ENCODE assay signal across 10 cellular contexts in genomic region chr15:92822216-92823144, GRCh38.
DNase-seq lines count a peak whose midpoint lies in the region; ATAC-seq and TF ChIP-seq lines count a peak whose summit lies in the region.
"Had no signal": no experiment of that assay in that cellular context is flagged by ENCODE, and none has a peak within 500 bp of the region (broad histone marks: within the 10 kb centered on the region; RNA-seq: fewer than 3 reads in every experiment).

No MANE protein-coding gene starts in this region.

- no TSS peak for BruUV-seq in IMR-90 (replicated peaks; lab: Mats Ljungman, UMichigan)

- H3K4me2 ChIP-seq in IMR-90 (ENCODE audit: low read depth, low read length), result no peak overlapping the region

- peak overlapping the region; percentile 23; the same call in 1 of the 2 replicates for H4K91ac ChIP-seq in IMR-90 (ENCODE audit: insufficient read depth, low read depth, low read length)

- H3K27ac Mint-ChIP-seq in CD4-positive, alpha-beta T cell, result peak overlapping the region; percentile 89
- H3K27ac Mint-ChIP-seq in activated naive CD8-positive, alpha-beta T cell treated with anti-CD3 and anti-CD28 coated beads, Interleukin-2, amount 50 U/mL, for 24 hours, result peak overlapping the region; percentile 93
- H3K27ac Mint-ChIP-seq in naive thymus-derived CD4-positive, alpha-beta T cell, result peak overlapping the region; percentile 83 to 96 (median 91)

- peaks cover 54% of the 10 kb centered on the region for H3K4me1 Mint-ChIP-seq in CD4-positive, alpha-beta T cell (ENCODE audit: low read depth)
- peaks cover 60% of the 10 kb centered on the region for H3K4me1 Mint-ChIP-seq in activated naive CD8-positive, alpha-beta T cell treated with anti-CD3 and anti-CD28 coated beads, Interleukin-2, amount 50 U/mL, for 24 hours
- H3K4me1 Mint-ChIP-seq in naive thymus-derived CD4-positive, alpha-beta T cell, result peaks cover 23 to 75% (median 66%) of the 10 kb centered on the region in 7 donors

- dilution Hi-C loops in IMR-90 (cut with HindIII; ENCODE audit: low sequenced_read_pairs, unreplicated experiment), result loop anchor here (25.0 kb wide), 1 partner anchor 115 kb away; no protein-coding TSS in a partner anchor

- H3K9me3 ChIP-seq in CD4-positive, alpha-beta T cell (ENCODE audit: control insufficient read depth, low read length), result no peaks in the 10 kb centered on the region
- H3K9me3 ChIP-seq in IMR-90 (ENCODE audit: control insufficient read depth, insufficient read depth, low read length) (no peaks in the 10 kb centered on the region), left ventricle myocardium inferior (replicated peaks) (no peaks in the 10 kb centered on the region)
- no peaks in the 10 kb centered on the region for H3K9me3 ChIP-seq in naive thymus-derived CD4-positive, alpha-beta T cell (ENCODE audit: control insufficient read depth in 2 of 3, low read length in 3 of 3)

- peaks cover 7 to 15% of the 10 kb centered on the region in 2 experiments; a peak in 3 of 4 replicates for H3K79me1 ChIP-seq in IMR-90 (ENCODE audit: low read depth in 1 of 2, low read length in 2 of 2)

- H2AK5ac ChIP-seq in IMR-90 (ENCODE audit: low read depth, low read length), result no peak overlapping the region

- DNase-seq in CD4-positive, alpha-beta T cell, result no peak
- no peak for DNase-seq in IMR-90
- DNase-seq in activated naive CD8-positive, alpha-beta T cell treated with anti-CD3 and anti-CD28 coated beads, Interleukin-2, amount 50 U/mL, for 24 hours, result no peak
- peak in 1 of 9 donors; percentile 4 for DNase-seq in naive thymus-derived CD4-positive, alpha-beta T cell
- no peak for DNase-seq in stimulated activated CD4-positive, alpha-beta T cell treated with anti-CD3 and anti-CD28 coated beads, Interleukin-2, amount 100 ng/mL, for 24 hours
- DNase-seq in left ventricle myocardium inferior, result no peak
- no peak for DNase-seq in NCI-H146 treated with DMSO at 0.1 percent for 48 hours (lab: John Stamatoyannopoulos, UW; ENCODE audit: unreplicated experiment)
- DNase-seq: activated CD4-positive, alpha-beta T cell treated with anti-CD3 and anti-CD28 coated beads, Interleukin-2, amount 50 U/mL, for 48 hours; NCI-H2081 had no signal

- H3K27me3 ChIP-seq in CD4-positive, alpha-beta T cell (ENCODE audit: control insufficient read depth, insufficient read depth, low read length), result no peaks in the 10 kb centered on the region
- H3K27me3 ChIP-seq in IMR-90 (ENCODE audit: control insufficient read depth, insufficient read depth, low read length) (no peaks in the 10 kb centered on the region), left ventricle myocardium inferior (ENCODE audit: low read depth) (no peaks in the 10 kb centered on the region)
- H3K27me3 ChIP-seq in naive thymus-derived CD4-positive, alpha-beta T cell (ENCODE audit: control insufficient read depth in 2 of 2, insufficient read depth in 2 of 2, low read length in 2 of 2), result no peaks in the 10 kb centered on the region

- no peak overlapping the region for H2BK20ac ChIP-seq in IMR-90 (ENCODE audit: low read depth, low read length)

- TF ChIP-seq RAD21 in IMR-90 (IDR thresholded peaks at IDR 0.05; ENCODE audit: low read length), result no peak

- H3K56ac ChIP-seq in IMR-90 (ENCODE audit: extremely low read depth, insufficient read depth, low read length), result no peak overlapping the region

- WGBS in IMR-90 (ENCODE audit: extremely low coverage in 2 of 2, insufficient read length in 1 of 2), 2 experiments, result no CpG with 5 or more reads among the region's 2 CpGs

- no peak for ATAC-seq in CD4-positive, alpha-beta T cell (ENCODE audit: poor library complexity)
- no peak for ATAC-seq in IMR-90 (ENCODE audit: low read depth)
- ATAC-seq in activated naive CD8-positive, alpha-beta T cell treated with anti-CD3 and anti-CD28 coated beads, Interleukin-2, amount 50 U/mL, for 24 hours, result no peak
- ATAC-seq in naive thymus-derived CD4-positive, alpha-beta T cell, result no peak
- ATAC-seq in activated CD4-positive, CD25-positive, alpha-beta regulatory T cell treated with anti-CD3 and anti-CD28 coated beads, Interleukin-2, amount 50 U/mL, for 24 hours, result no peak

- H3K36me3 ChIP-seq in IMR-90 (ENCODE audit: control insufficient read depth, insufficient read depth, low read length), result no peaks in the 10 kb centered on the region
- H3K36me3 ChIP-seq in naive thymus-derived CD4-positive, alpha-beta T cell (ENCODE audit: control insufficient read depth in 2 of 3, insufficient read depth in 3 of 3, low read length in 3 of 3), result no peaks in the 10 kb centered on the region
- no peaks in the 10 kb centered on the region for H3K36me3 ChIP-seq in left ventricle myocardium inferior

- H3K9me1 ChIP-seq in IMR-90 (ENCODE audit: insufficient read depth, low read length), result peaks cover 10% of the 10 kb centered on the region; the same call in 1 of the 2 replicates

- POLR2A ChIA-PET in CD4-positive, alpha-beta T cell (lab: Charles Lee), result interaction anchor here (0.8 to 7.5 kb wide), 6 partner anchors 9 to 78 kb away, joined by 3 to 224 read pairs (median 74); partner anchors contain the start of gene CHD2
- POLR2A ChIA-PET in IMR-90 (lab: Charles Lee; ENCODE audit: unreplicated experiment), result interaction anchor here (0.5 to 1.2 kb wide), 2 partner anchors 10 to 59 kb away, joined by 3 to 4 read pairs; no protein-coding TSS in a partner anchor
- POLR2A ChIA-PET in naive thymus-derived CD4-positive, alpha-beta T cell (lab: Charles Lee), result interaction anchor here (0.6 to 11.4 kb wide), 13 partner anchors 9 to 99 kb away, joined by 3 to 362 read pairs (median 8); partner anchors contain the start of gene CHD2

- no peaks in the 10 kb centered on the region for H3K27me3 Mint-ChIP-seq in CD4-positive, alpha-beta T cell
- no peaks in the 10 kb centered on the region for H3K27me3 Mint-ChIP-seq in activated naive CD8-positive, alpha-beta T cell treated with anti-CD3 and anti-CD28 coated beads, Interleukin-2, amount 50 U/mL, for 24 hours
- H3K27me3 Mint-ChIP-seq in naive thymus-derived CD4-positive, alpha-beta T cell, result no peaks in the 10 kb centered on the region

- no peak for TF ChIP-seq CTCF in CD4-positive, alpha-beta T cell (IDR thresholded peaks at IDR 0.05)
- TF ChIP-seq CTCF in IMR-90 (conservative IDR thresholded peaks at IDR 0.05; ENCODE audit: low read depth, low read length), result no peak
- TF ChIP-seq CTCF in left ventricle myocardium inferior (IDR thresholded peaks at IDR 0.05; ENCODE audit: borderline replicate concordance), result no peak

- no peaks in the 10 kb centered on the region for H3K36me3 Mint-ChIP-seq in CD4-positive, alpha-beta T cell (ENCODE audit: low read depth)
- no peaks in the 10 kb centered on the region for H3K36me3 Mint-ChIP-seq in activated naive CD8-positive, alpha-beta T cell treated with anti-CD3 and anti-CD28 coated beads, Interleukin-2, amount 50 U/mL, for 24 hours (ENCODE audit: low read depth)
- peaks cover 0 to 4% (median 0%) of the 10 kb centered on the region in 5 donors for H3K36me3 Mint-ChIP-seq in naive thymus-derived CD4-positive, alpha-beta T cell

- H4K5ac ChIP-seq in IMR-90 (ENCODE audit: low read depth, low read length), result peak overlapping the region; percentile 60; the same call in 1 of the 2 replicates

- H3K4me3 ChIP-seq in IMR-90 (ENCODE audit: insufficient read depth, low read depth, low read length), result no peak overlapping the region
- no peak overlapping the region for H3K4me3 ChIP-seq in naive thymus-derived CD4-positive, alpha-beta T cell (ENCODE audit: low read length)
- no peak overlapping the region for H3K4me3 ChIP-seq in left ventricle myocardium inferior

- no peaks in the 10 kb centered on the region for H3K9me3 Mint-ChIP-seq in CD4-positive, alpha-beta T cell
- no peaks in the 10 kb centered on the region for H3K9me3 Mint-ChIP-seq in activated naive CD8-positive, alpha-beta T cell treated with anti-CD3 and anti-CD28 coated beads, Interleukin-2, amount 50 U/mL, for 24 hours
- no peaks in the 10 kb centered on the region for H3K9me3 Mint-ChIP-seq in naive thymus-derived CD4-positive, alpha-beta T cell

- H3K18ac ChIP-seq in IMR-90 (ENCODE audit: low read depth, low read length), result no peak overlapping the region; the same call in 1 of the 2 replicates

- peak overlapping the region; percentile 70 for H3K4me3 Mint-ChIP-seq in CD4-positive, alpha-beta T cell
- H3K4me3 Mint-ChIP-seq in activated naive CD8-positive, alpha-beta T cell treated with anti-CD3 and anti-CD28 coated beads, Interleukin-2, amount 50 U/mL, for 24 hours, result no peak overlapping the region
- H3K4me3 Mint-ChIP-seq in naive thymus-derived CD4-positive, alpha-beta T cell, result peak overlapping the region; percentile 11 to 82 (median 55)

- H3K4ac ChIP-seq in IMR-90 (ENCODE audit: low read depth, low read length), result peak overlapping the region; percentile 1; the same call in 1 of the 2 replicates

- peak overlapping the region; percentile 29 for H2AFZ ChIP-seq in IMR-90 (replicated peaks; ENCODE audit: low read length, poor library complexity)

- no peak overlapping the region for H3K23ac ChIP-seq in IMR-90 (ENCODE audit: low read depth, low read length)

- CTCF ChIA-PET in CD4-positive, alpha-beta T cell (lab: Charles Lee), result interaction anchor here (0.6 to 1.6 kb wide), 7 partner anchors 9 to 95 kb away, joined by 3 to 7 read pairs (median 3); no protein-coding TSS in a partner anchor
- CTCF ChIA-PET in IMR-90 (lab: Yijun Ruan, JAX), result interaction anchor here (0.5 kb wide), 1 partner anchor 45 kb away, joined by 3 read pairs; no protein-coding TSS in a partner anchor
- CTCF ChIA-PET in naive thymus-derived CD4-positive, alpha-beta T cell (lab: Charles Lee), result interaction anchor here (1.2 to 6.0 kb wide), 3 partner anchors 9 to 78 kb away, joined by 4 to 39 read pairs (median 8); partner anchors contain the start of gene CHD2

- H3K9ac ChIP-seq in IMR-90 (ENCODE audit: low read depth, low read length), result no peak overlapping the region

- no peaks in the 10 kb centered on the region for H4K20me1 ChIP-seq in IMR-90 (ENCODE audit: insufficient read depth, low read length)

- TF ChIP-seq POLR2A in IMR-90 (IDR thresholded peaks at IDR 0.05; ENCODE audit: low read depth, low read length), result no peak

- H2BK5ac ChIP-seq in IMR-90 (ENCODE audit: low read depth, low read length, poor library complexity, severe bottlenecking), result peak overlapping the region; percentile 7

- no peak overlapping the region for H2AK9ac ChIP-seq in IMR-90 (replicated peaks; ENCODE audit: low read depth, low read length, poor library complexity)

- H2BK120ac ChIP-seq in IMR-90 (ENCODE audit: low read depth, low read length), result 0 out of 2 replicates have a peak overlapping the region, but pooled peaks have one; percentile 16

- intact Hi-C loops in CD4-positive, alpha-beta T cell (cut with DNase I, micrococcal nuclease), result loop anchor here in 1 of 2 experiments (2.0 kb wide), 1 partner anchor 58 kb away; no protein-coding TSS in a partner anchor
- intact Hi-C loops in IMR-90 (cut with micrococcal nuclease), result no loop called here
- intact Hi-C loops in naive thymus-derived CD4-positive, alpha-beta T cell (cut with micrococcal nuclease), result no loop called here
- intact Hi-C loops in left ventricle myocardium inferior (cut with micrococcal nuclease), result no loop called here

- peak overlapping the region; percentile 28; the same call in 1 of the 3 replicates for H2BK15ac ChIP-seq in IMR-90 (ENCODE audit: low read depth, low read length)

- peaks cover 13% of the 10 kb centered on the region for H3K4me1 ChIP-seq in IMR-90 (ENCODE audit: control insufficient read depth, insufficient read depth, low read length)
- H3K4me1 ChIP-seq in naive thymus-derived CD4-positive, alpha-beta T cell (ENCODE audit: control insufficient read depth in 2 of 2, insufficient read depth in 2 of 2, low read length in 2 of 2), result peaks cover 16 to 43% of the 10 kb centered on the region in 2 donors
- H3K4me1 ChIP-seq in left ventricle myocardium inferior, result peaks cover 16% of the 10 kb centered on the region

- no peak overlapping the region for H3K14ac ChIP-seq in IMR-90 (replicated peaks; ENCODE audit: low read depth, low read length)

- peak overlapping the region; percentile 38 to 53; a peak in 3 of 4 replicates for H4K8ac ChIP-seq in IMR-90 (ENCODE audit: low read depth in 2 of 2, low read length in 2 of 2)

- in situ Hi-C loops in IMR-90 (cut with MboI; ENCODE audit: low sequenced_read_pairs), result loop anchor here (25.0 kb wide), 1 partner anchor 1835 kb away; the partner anchor contains the start of gene PRC1

- H3K27ac ChIP-seq in CD4-positive, alpha-beta T cell (ENCODE audit: low read depth, low read length), result no peak overlapping the region
- H3K27ac ChIP-seq in IMR-90 (ENCODE audit: insufficient read depth, low read length), result no peak overlapping the region
- peak overlapping the region; percentile 86 for H3K27ac ChIP-seq in naive thymus-derived CD4-positive, alpha-beta T cell (ENCODE audit: low read depth, low read length)
- H3K27ac ChIP-seq in left ventricle myocardium inferior (replicated peaks), result no peak overlapping the region
